In the genomic region with DNA sequence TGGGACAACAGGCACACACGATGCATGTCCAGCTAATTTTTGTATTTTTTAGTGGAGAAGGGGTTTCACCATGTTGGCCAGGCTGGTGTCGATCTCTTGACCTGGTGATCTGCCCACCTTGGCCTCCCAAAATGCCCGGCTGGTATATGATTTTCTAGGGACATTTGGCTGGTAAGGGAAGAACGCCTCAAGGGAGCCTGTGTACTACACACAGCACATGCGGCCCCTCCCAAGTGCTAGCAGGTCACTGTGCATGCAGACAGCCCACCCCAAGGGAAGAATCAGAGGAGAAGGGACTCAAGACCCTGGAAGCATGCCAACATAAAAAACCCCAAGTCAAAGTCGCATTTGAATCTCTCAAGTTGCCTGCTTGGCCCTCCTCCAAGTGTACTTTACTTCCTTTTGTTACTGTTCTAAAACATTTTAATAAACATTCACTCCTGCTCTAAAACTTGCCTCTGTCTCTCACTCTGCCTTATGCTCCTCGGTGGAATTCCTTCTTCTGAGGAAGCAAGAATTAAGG, we compare ENCODE assay signal across 18 cellular contexts. TPM values are rescaled to one million over a fixed set of nuclear protein-coding genes. Genes with fewer than 3 reads are reported as not detected.
DNase-seq lines count a peak whose midpoint lies in the region; ATAC-seq and TF ChIP-seq lines count a peak whose summit lies in the region.
"Had no signal": no experiment of that assay in that cellular context is flagged by ENCODE, and none has a peak within 500 bp of the region (broad histone marks: within the 10 kb centered on the region; RNA-seq: fewer than 3 reads in every experiment).

No MANE protein-coding gene starts in this region.

- intact Hi-C loops in left lung (cut with DNase I) = no loop called here

- no peak for TF ChIP-seq CTCF in Loucy (conservative IDR thresholded peaks at IDR 0.05; ENCODE audit: low read length)
- TF ChIP-seq CTCF in Peyer's patch (IDR thresholded peaks at IDR 0.05) = no peak
- TF ChIP-seq CTCF in left lung (IDR thresholded peaks at IDR 0.05) = no peak

- no peaks in the 10 kb centered on the region for H3F3A ChIP-seq in Loucy (ENCODE audit: low read depth)

- no peak overlapping the region for H3K9ac ChIP-seq in BLaER1 treated with 17β-estradiol and CSF1 and Interleukin-3, amounts not matched to agents 10 nM and 100 nM
- peak overlapping the region; percentile 39 for H3K9ac ChIP-seq in Loucy (ENCODE audit: low read depth, low read length, poor library complexity, severe bottlenecking)

- no peaks in the 10 kb centered on the region for H3K9me2 ChIP-seq in Loucy (replicated peaks; ENCODE audit: low read depth, low read length)

- DNase-seq in Peyer's patch (peak in 2 of 3 donors; percentile 56 to 60), left lung (no peak), HK-2 (ENCODE audit: unreplicated experiment) (no peak)
- DNase-seq: activated CD4-positive, alpha-beta T cell treated with anti-CD3 and anti-CD28 coated beads, Interleukin-2, amount 10 ng/mL, durations not matched to agents 24 days and 14 days; activated naive CD4-positive, alpha-beta T cell; anterior cingulate cortex; HFFc6; MM.1S; natural killer cell; NCI-H2029; NK-92 treated with Interleukin-12 subunit alpha and Interleukin-12 subunit beta, amount 100 ng/mL, for 24 hours; stimulated activated CD4-positive, alpha-beta T cell treated with anti-CD3 and anti-CD28 coated beads, Interleukin-4, amount 100 ng/mL, for 1 hour had no signal

- H3K4me1 ChIP-seq in BLaER1 treated with 17β-estradiol and CSF1 and Interleukin-3, amounts not matched to agents 10 nM and 100 nM = peaks cover 39 to 49% (median 44%) of the 10 kb centered on the region in 10 experiments
- H3K4me1 ChIP-seq in Loucy (ENCODE audit: insufficient read depth, low read length, poor library complexity, severe bottlenecking) (peaks cover 57% of the 10 kb centered on the region), Peyer's patch (peaks cover 0 to 29% (median 0%) of the 10 kb centered on the region in 4 donors), left lung (peaks cover 0 to 36% of the 10 kb centered on the region in 2 donors)

- no peaks in the 10 kb centered on the region for H3K79me2 ChIP-seq in Loucy (ENCODE audit: insufficient read depth, low read length)

- peak overlapping the region; percentile 38 to 92 (median 68) for H3K4me2 ChIP-seq in BLaER1 treated with 17β-estradiol and CSF1 and Interleukin-3, amounts not matched to agents 10 nM and 100 nM
- peak overlapping the region; percentile 54 for H3K4me2 ChIP-seq in Loucy (ENCODE audit: low read depth, low read length, poor library complexity, severe bottlenecking)

- H4K20me1 ChIP-seq in BLaER1 treated with 17β-estradiol and CSF1 and Interleukin-3, amounts not matched to agents 10 nM and 100 nM = no peaks in the 10 kb centered on the region
- no peaks in the 10 kb centered on the region for H4K20me1 ChIP-seq in Loucy (ENCODE audit: insufficient read depth, low read length, poor library complexity, severe bottlenecking)

- peak overlapping the region; percentile 60 for H2AFZ ChIP-seq in Loucy (ENCODE audit: low read length)

- H3K27me3 ChIP-seq in BLaER1 treated with 17β-estradiol and CSF1 and Interleukin-3, amounts not matched to agents 10 nM and 100 nM = no peaks in the 10 kb centered on the region
- H3K27me3 ChIP-seq in Loucy (ENCODE audit: insufficient read depth, low read length, poor library complexity, severe bottlenecking) = no peaks in the 10 kb centered on the region
- H3K27me3 ChIP-seq in Peyer's patch = no peaks in the 10 kb centered on the region
- no peaks in the 10 kb centered on the region for H3K27me3 ChIP-seq in left lung

- no peak overlapping the region; a peak in 1 of 22 replicates for H3K27ac ChIP-seq in BLaER1 treated with 17β-estradiol and CSF1 and Interleukin-3, amounts not matched to agents 10 nM and 100 nM
- H3K27ac ChIP-seq in Peyer's patch = peak overlapping the region in 3 of 4 donors; percentile 36 to 63 (median 51)
- peak overlapping the region in 1 of 2 donors; percentile 5 for H3K27ac ChIP-seq in left lung
- H3K27ac ChIP-seq: heart right ventricle had no signal

- peaks cover 8 to 37% (median 34%) of the 10 kb centered on the region in 11 experiments; a peak in 21 of 22 replicates for H3K9me3 ChIP-seq in BLaER1 treated with 17β-estradiol and CSF1 and Interleukin-3, amounts not matched to agents 10 nM and 100 nM (replicated peaks in 1 of 11)
- no peaks in the 10 kb centered on the region for H3K9me3 ChIP-seq in Loucy (ENCODE audit: insufficient read depth, low read depth, low read length)
- no peaks in the 10 kb centered on the region for H3K9me3 ChIP-seq in Peyer's patch
- no peaks in the 10 kb centered on the region for H3K9me3 ChIP-seq in left lung

- H3K36me3 ChIP-seq in BLaER1 treated with 17β-estradiol and CSF1 and Interleukin-3, amounts not matched to agents 10 nM and 100 nM = no peaks in the 10 kb centered on the region
- H3K36me3 ChIP-seq in Loucy (ENCODE audit: insufficient read depth, low read length) (no peaks in the 10 kb centered on the region), Peyer's patch (no peaks in the 10 kb centered on the region), left lung (no peaks in the 10 kb centered on the region)
- H3K36me3 ChIP-seq: heart right ventricle had no signal

- no peak overlapping the region for H3K4me3 ChIP-seq in BLaER1 treated with 17β-estradiol and CSF1 and Interleukin-3, amounts not matched to agents 10 nM and 100 nM
- H3K4me3 ChIP-seq in Loucy (ENCODE audit: low read length, poor library complexity, severe bottlenecking) (no peak overlapping the region), Peyer's patch (no peak overlapping the region), left lung (no peak overlapping the region)
- H3K4me3 ChIP-seq: heart right ventricle had no signal

- ATAC-seq in left lung (peak; percentile 35), SK-N-SH treated with all-trans-retinoic acid at 6 μM for 48 hours (no peak), GM21367 (IDR thresholded peaks at IDR 0.05; ENCODE audit: unreplicated experiment) (no peak), HG03460 (IDR thresholded peaks at IDR 0.05; ENCODE audit: unreplicated experiment) (no peak)
- ATAC-seq: heart right ventricle had no signal

- no peak for TF ChIP-seq POLR2A in Peyer's patch (IDR thresholded peaks at IDR 0.05)

TF ChIP-seq in SK-N-SH treated with all-trans-retinoic acid at 6 μM for 48 hours, 23 proteins besides CTCF, POLR2A, EP300 and RAD21 (continues in another document):
- TF ChIP-seq TOX (CRISPR knock-in tag; IDR thresholded peaks at IDR 0.05; ENCODE audit: borderline replicate concordance) (no peak), OSR1 (CRISPR knock-in tag; IDR thresholded peaks at IDR 0.05) (no peak), TSHZ2 (CRISPR knock-in tag; IDR thresholded peaks at IDR 0.05) (no peak), TCF4 (CRISPR knock-in tag; IDR thresholded peaks at IDR 0.05; ENCODE audit: borderline replicate concordance) (no peak), ZNF8 (CRISPR knock-in tag; IDR thresholded peaks at IDR 0.05) (no peak), ZFP30 (CRISPR knock-in tag; IDR thresholded peaks at IDR 0.05) (no peak), ISL1 (CRISPR knock-in tag; IDR thresholded peaks at IDR 0.05) (no peak), ZNF565 (CRISPR knock-in tag; conservative IDR thresholded peaks at IDR 0.05; ENCODE audit: low read depth) (no peak)
- TF ChIP-seq, protein P1, sequence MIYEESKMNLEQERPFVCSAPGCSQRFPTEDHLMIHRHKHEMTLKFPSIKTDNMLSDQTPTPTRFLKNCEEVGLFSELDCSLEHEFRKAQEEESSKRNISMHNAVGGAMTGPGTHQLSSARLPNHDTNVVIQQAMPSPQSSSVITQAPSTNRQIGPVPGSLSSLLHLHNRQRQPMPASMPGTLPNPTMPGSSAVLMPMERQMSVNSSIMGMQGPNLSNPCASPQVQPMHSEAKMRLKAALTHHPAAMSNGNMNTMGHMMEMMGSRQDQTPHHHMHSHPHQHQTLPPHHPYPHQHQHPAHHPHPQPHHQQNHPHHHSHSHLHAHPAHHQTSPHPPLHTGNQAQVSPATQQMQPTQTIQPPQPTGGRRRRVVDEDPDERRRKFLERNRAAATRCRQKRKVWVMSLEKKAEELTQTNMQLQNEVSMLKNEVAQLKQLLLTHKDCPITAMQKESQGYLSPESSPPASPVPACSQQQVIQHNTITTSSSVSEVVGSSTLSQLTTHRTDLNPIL (CRISPR knock-in tag; IDR thresholded peaks at IDR 0.05; ENCODE audit: low read depth) = no peak

RNA-seq across cellular contexts. Expression of gene OTULINL, which starts 24.3 kb away (rescaled TPM):
- total RNA-seq in Peyer's patch = 10 to 100 TPM; 18.9 to 33.0 (median 28.8) TPM
- total RNA-seq in left lung = 10 to 100 TPM; 33.5 to 54.7 TPM

Comparison
In these comparisons a context has a peak if more than half of its experiments do, and no peak if none do; other contexts are left out.
1. H3K27ac ChIP-seq: peak in Peyer's patch (3 of 4); none in BLaER1 treated with 17β-estradiol and CSF1 and Interleukin-3, amounts not matched to agents 10 nM and 100 nM (0 of 11).
2. DNase-seq: peak in Peyer's patch (2 of 3); none in left lung (0 of 2) and HK-2 (single experiment).